Comparison of ENCODE assay signal across 28 cellular contexts in the genomic region with DNA sequence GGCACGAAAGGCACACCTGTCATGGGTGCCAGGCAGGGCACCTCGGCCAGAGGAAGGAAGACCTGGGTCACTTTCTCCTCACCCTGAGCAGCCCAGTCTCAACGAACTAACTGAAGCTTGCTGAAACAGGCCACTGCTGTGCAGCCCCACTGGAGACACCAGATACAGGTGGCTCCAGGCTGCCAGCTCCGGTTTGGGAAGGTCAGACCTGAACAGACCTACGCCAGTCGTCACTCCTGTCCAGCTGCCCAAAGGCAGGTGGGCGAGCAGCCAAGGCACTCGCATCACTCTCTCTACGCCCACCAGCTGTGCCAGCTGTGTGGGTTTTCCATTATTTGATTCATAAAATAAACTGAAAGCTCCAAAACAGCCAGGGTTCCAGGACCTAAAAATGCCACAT.
DNase-seq lines count a peak whose midpoint lies in the region; ATAC-seq and TF ChIP-seq lines count a peak whose summit lies in the region.
"Had no signal": no experiment of that assay in that cellular context is flagged by ENCODE, and none has a peak within 500 bp of the region (broad histone marks: within the 10 kb centered on the region; RNA-seq: fewer than 3 reads in every experiment).

No MANE protein-coding gene starts in this region.

- DNase-seq in NCI-H748 (lab: John Stamatoyannopoulos, UW; ENCODE audit: unreplicated experiment) (peak; percentile 73), NCI-H748 treated with DMSO at 0.1 percent for 48 hours (lab: John Stamatoyannopoulos, UW) (no peak), NCI-H146 (lab: John Stamatoyannopoulos, UW) (peak; percentile 79), SHP77 (lab: John Stamatoyannopoulos, UW) (peak; percentile 29 to 57), tibial nerve (ENCODE audit: low spot score in 2 of 2) (no peak), GM03348 (ENCODE audit: low spot score) (no peak)
- DNase-seq in activated CD4-positive, alpha-beta memory T cell treated with anti-CD3 and anti-CD28 coated beads for 36 hours = no peak
- DNase-seq: ACHN; activated CD4-positive, alpha-beta T cell treated with anti-CD3 and anti-CD28 coated beads, Interleukin-2, amount 10 ng/mL, durations not matched to agents 7 days and 5 days; activated CD8-positive, alpha-beta memory T cell treated with anti-CD3 and anti-CD28 coated beads, Interleukin-2, amount 50 U/mL, for 4 hours; activated naive CD8-positive, alpha-beta T cell treated with anti-CD3 and anti-CD28 coated beads, Interleukin-2, amount 50 U/mL, for 24 hours; body of pancreas; effector memory CD8-positive, alpha-beta T cell; gastrocnemius medialis; hypothalamus; KBM-7; NCI-H2107; NK-92 treated with Interleukin-12 subunit alpha and Interleukin-12 subunit beta, amount 100 ng/mL, for 24 hours; Peyer's patch; stimulated activated CD8-positive, alpha-beta memory T cell treated with anti-CD3 and anti-CD28 coated beads, Interleukin-4, amount 100 ng/mL, for 48 hours had no signal

- H3K9me3 Mint-ChIP-seq in activated CD4-positive, alpha-beta memory T cell treated with anti-CD3 and anti-CD28 coated beads for 36 hours = no peaks in the 10 kb centered on the region
- H3K9me3 Mint-ChIP-seq: activated CD4-positive, alpha-beta T cell treated with anti-CD3 and anti-CD28 coated beads, Interleukin-2, amount 10 ng/mL, durations not matched to agents 7 days and 5 days; activated naive CD8-positive, alpha-beta T cell treated with anti-CD3 and anti-CD28 coated beads, Interleukin-2, amount 50 U/mL, for 24 hours; effector memory CD8-positive, alpha-beta T cell; T-helper 2 cell treated with Interferon-gamma antibody and Interleukin-4, amounts not matched to agents 5 μg/mL and 100 μg/mL, for 36 hours had no signal

- no peaks in the 10 kb centered on the region for H3K27me3 Mint-ChIP-seq in activated CD4-positive, alpha-beta memory T cell treated with anti-CD3 and anti-CD28 coated beads for 36 hours
- H3K27me3 Mint-ChIP-seq: activated CD4-positive, alpha-beta T cell treated with anti-CD3 and anti-CD28 coated beads, Interleukin-2, amount 10 ng/mL, durations not matched to agents 7 days and 5 days; activated naive CD8-positive, alpha-beta T cell treated with anti-CD3 and anti-CD28 coated beads, Interleukin-2, amount 50 U/mL, for 24 hours; effector memory CD8-positive, alpha-beta T cell had no signal

- POLR2A ChIA-PET in activated CD4-positive, alpha-beta memory T cell treated with anti-CD3 and anti-CD28 coated beads for 36 hours (lab: Charles Lee) = no interaction called here

- TF ChIP-seq POLR2A in tibial nerve (IDR thresholded peaks at IDR 0.05) = no peak

- no peak for TF ChIP-seq CTCF in tibial nerve (IDR thresholded peaks at IDR 0.05)

- no peak overlapping the region for H3K27ac Mint-ChIP-seq in activated CD4-positive, alpha-beta memory T cell treated with anti-CD3 and anti-CD28 coated beads for 36 hours
- H3K27ac Mint-ChIP-seq: activated CD4-positive, alpha-beta T cell treated with anti-CD3 and anti-CD28 coated beads, Interleukin-2, amount 10 ng/mL, durations not matched to agents 7 days and 5 days; activated naive CD8-positive, alpha-beta T cell treated with anti-CD3 and anti-CD28 coated beads, Interleukin-2, amount 50 U/mL, for 24 hours; T-helper 2 cell treated with Interferon-gamma antibody and Interleukin-4, amounts not matched to agents 5 μg/mL and 100 μg/mL, for 36 hours had no signal

- no peaks in the 10 kb centered on the region for H3K27me3 ChIP-seq in tibial nerve
- H3K27me3 ChIP-seq: BLaER1 treated with 17β-estradiol and CSF1 and Interleukin-3, amounts not matched to agents 10 nM and 100 nM; body of pancreas; gastrocnemius medialis; Peyer's patch had no signal

- TF ChIP-seq EP300 in tibial nerve (IDR thresholded peaks at IDR 0.05) = peak in 1 of 2 donors; percentile 57

- no peak overlapping the region for H3K4me3 ChIP-seq in tibial nerve
- H3K4me3 ChIP-seq: BLaER1 treated with 17β-estradiol and CSF1 and Interleukin-3, amounts not matched to agents 10 nM and 100 nM; body of pancreas; gastrocnemius medialis; HAP-1; Peyer's patch; SK-N-MC had no signal

- H3K36me3 ChIP-seq in tibial nerve = peaks cover 0 to 53% (median 0%) of the 10 kb centered on the region in 3 donors

- peaks cover 1% of the 10 kb centered on the region for H3K36me3 Mint-ChIP-seq in activated CD4-positive, alpha-beta memory T cell treated with anti-CD3 and anti-CD28 coated beads for 36 hours

- H3K4me3 Mint-ChIP-seq in activated CD4-positive, alpha-beta memory T cell treated with anti-CD3 and anti-CD28 coated beads for 36 hours = no peak overlapping the region
- H3K4me3 Mint-ChIP-seq: activated CD4-positive, alpha-beta T cell treated with anti-CD3 and anti-CD28 coated beads, Interleukin-2, amount 10 ng/mL, durations not matched to agents 7 days and 5 days; activated naive CD8-positive, alpha-beta T cell treated with anti-CD3 and anti-CD28 coated beads, Interleukin-2, amount 50 U/mL, for 24 hours; effector memory CD8-positive, alpha-beta T cell; neural crest cell; T-helper 2 cell treated with Interferon-gamma antibody and Interleukin-4, amounts not matched to agents 5 μg/mL and 100 μg/mL, for 36 hours had no signal

- intact Hi-C loops in activated CD4-positive, alpha-beta memory T cell treated with anti-CD3 and anti-CD28 coated beads for 36 hours (cut with micrococcal nuclease) = no loop called here

- peak overlapping the region in 3 of 4 donors; percentile 14 to 87 (median 57) for H3K27ac ChIP-seq in tibial nerve
- H3K27ac ChIP-seq: BLaER1 treated with 17β-estradiol and CSF1 and Interleukin-3, amounts not matched to agents 10 nM and 100 nM; body of pancreas; Peyer's patch; SK-N-MC; VCaP had no signal

- ATAC-seq in HG02588 (IDR thresholded peaks at IDR 0.05; ENCODE audit: unreplicated experiment) = no peak
- ATAC-seq: activated naive CD8-positive, alpha-beta T cell treated with anti-CD3 and anti-CD28 coated beads, Interleukin-2, amount 50 U/mL, for 24 hours; body of pancreas; effector memory CD8-positive, alpha-beta T cell; esophagus mucosa; gastrocnemius medialis had no signal

- CTCF ChIA-PET in activated CD4-positive, alpha-beta memory T cell treated with anti-CD3 and anti-CD28 coated beads for 36 hours (lab: Charles Lee) = no interaction called here

- no peaks in the 10 kb centered on the region for H3K4me1 Mint-ChIP-seq in activated CD4-positive, alpha-beta memory T cell treated with anti-CD3 and anti-CD28 coated beads for 36 hours (ENCODE audit: low read depth)
- H3K4me1 Mint-ChIP-seq: activated CD4-positive, alpha-beta T cell treated with anti-CD3 and anti-CD28 coated beads, Interleukin-2, amount 10 ng/mL, durations not matched to agents 7 days and 5 days had no signal

- 57 to 73% methylated on average over 7 to 8 of the region's 9 CpGs for WGBS in tibial nerve, 2 donors

- H3K4me1 ChIP-seq in tibial nerve = peaks cover 0 to 26% (median 6%) of the 10 kb centered on the region in 4 donors
- H3K4me1 ChIP-seq: HAP-1 had no signal

- no peaks in the 10 kb centered on the region for H3K9me3 ChIP-seq in tibial nerve
- H3K9me3 ChIP-seq: BLaER1 treated with 17β-estradiol and CSF1 and Interleukin-3, amounts not matched to agents 10 nM and 100 nM; body of pancreas; gastrocnemius medialis; HAP-1; Peyer's patch had no signal

Comparison
In these comparisons a context has a peak if more than half of its experiments do, and no peak if none do; other contexts are left out.
1. DNase-seq: peak in NCI-H748 (single experiment), NCI-H146 (single experiment) and SHP77 (2 of 2); none in NCI-H748 treated with DMSO at 0.1 percent for 48 hours (single experiment), tibial nerve (0 of 2), activated CD4-positive, alpha-beta memory T cell treated with anti-CD3 and anti-CD28 coated beads for 36 hours (single experiment) and GM03348 (single experiment).